21 cellular contexts compared by ENCODE assay signal in genomic region chr3:22366781-22367180, GRCh38.
"Had no signal": no experiment of that assay in that cellular context is flagged by ENCODE, and none has a peak within 500 bp of the region (broad histone marks: within the 10 kb centered on the region; RNA-seq: fewer than 3 reads in every experiment).

No MANE protein-coding gene starts in this region.

- H3K4me3 ChIP-seq: coronary artery, dorsolateral prefrontal cortex, esophagus squamous epithelium, gastrocnemius medialis, heart right ventricle, left lung, lower lobe of right lung had no signal

- DNase-seq: dermis blood vessel endothelial cell; dorsolateral prefrontal cortex; effector CD8-positive, alpha-beta T cell; effector memory CD8-positive, alpha-beta T cell; endodermal cell; erythroblast; esophagus squamous epithelium; foreskin melanocyte; gastrocnemius medialis; glutamatergic neuron; head of caudate nucleus; heart right ventricle; hippocampal formation; left cardiac atrium; left lung; left ventricle myocardium superior; lower lobe of right lung; mesenchymal stem cell; midbrain; naive thymus-derived CD4-positive, alpha-beta T cell had no signal

- H3K36me3 ChIP-seq: esophagus squamous epithelium, gastrocnemius medialis, heart right ventricle, left lung, lower lobe of right lung had no signal
